Comparison of ENCODE assay signal across 1 cellular context in the genomic region with DNA sequence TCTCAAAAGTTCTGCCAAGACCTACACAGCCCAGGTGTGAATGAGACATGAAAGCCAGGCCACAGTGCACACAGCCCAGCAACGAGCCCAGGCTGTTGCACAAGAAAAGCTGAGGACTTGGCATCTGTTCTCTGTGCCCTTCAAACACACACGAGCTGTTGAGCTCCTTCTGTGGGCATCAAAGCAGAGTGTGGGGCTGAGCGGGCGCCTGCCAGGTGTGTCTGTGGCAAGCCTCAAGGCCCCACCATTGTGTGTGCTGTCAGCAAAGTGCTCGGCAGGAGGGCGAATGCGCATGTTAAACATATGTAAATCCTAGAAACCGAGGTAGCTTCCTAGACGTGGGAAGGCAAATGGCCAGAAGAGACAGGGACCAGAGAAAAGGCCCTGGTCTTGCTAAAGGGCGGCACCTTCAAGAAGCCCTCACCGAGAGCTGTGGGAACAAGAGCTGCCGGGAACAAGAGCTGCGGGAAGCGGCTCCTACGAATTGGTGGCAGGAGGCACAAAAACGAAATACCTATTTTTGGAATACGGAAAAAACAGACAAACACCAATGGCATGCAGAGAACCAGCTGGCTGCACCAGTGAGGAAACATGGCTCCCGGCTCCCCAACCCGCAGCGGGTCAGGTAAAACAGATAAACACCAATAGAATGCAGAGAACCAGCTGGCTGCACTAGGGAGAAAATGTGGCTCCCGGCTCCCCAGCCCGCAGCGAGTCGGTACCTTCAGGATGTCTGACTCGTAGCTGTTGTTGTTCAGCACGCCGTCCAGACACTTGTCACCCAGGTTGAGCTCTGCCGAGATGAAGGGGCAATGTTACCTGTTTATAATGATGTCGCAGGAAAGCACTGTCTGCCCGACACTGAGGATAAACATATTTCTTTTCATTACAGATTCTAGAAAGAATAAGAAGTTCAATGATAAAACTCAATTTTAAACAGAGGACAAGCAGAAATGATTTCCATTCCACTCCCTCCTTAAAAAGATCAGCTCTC.
TF ChIP-seq lines count a peak whose summit lies in the region.

No MANE protein-coding gene starts in this region.

TF ChIP-seq in GM23338, 12 proteins besides CTCF, POLR2A, EP300 and RAD21:
- TF ChIP-seq ZNF331 (CRISPR knock-in tag; IDR thresholded peaks at IDR 0.05; ENCODE audit: low read depth) (no peak), POLR2AphosphoS5 (IDR thresholded peaks at IDR 0.05; ENCODE audit: low read depth) (no peak), EZH2 (IDR thresholded peaks at IDR 0.05; ENCODE audit: low read depth, unreplicated experiment) (no peak), NANOG (IDR thresholded peaks at IDR 0.05; ENCODE audit: borderline replicate concordance) (no peak), STAT1 (IDR thresholded peaks at IDR 0.05; ENCODE audit: unreplicated experiment) (no peak), ZNF114 (CRISPR knock-in tag; IDR thresholded peaks at IDR 0.05) (no peak), EZH2phosphoT487 (IDR thresholded peaks at IDR 0.05; ENCODE audit: unreplicated experiment) (no peak), CREB1 (CRISPR knock-in tag; IDR thresholded peaks at IDR 0.05; ENCODE audit: low read depth) (no peak)
- TF ChIP-seq, protein P1, sequence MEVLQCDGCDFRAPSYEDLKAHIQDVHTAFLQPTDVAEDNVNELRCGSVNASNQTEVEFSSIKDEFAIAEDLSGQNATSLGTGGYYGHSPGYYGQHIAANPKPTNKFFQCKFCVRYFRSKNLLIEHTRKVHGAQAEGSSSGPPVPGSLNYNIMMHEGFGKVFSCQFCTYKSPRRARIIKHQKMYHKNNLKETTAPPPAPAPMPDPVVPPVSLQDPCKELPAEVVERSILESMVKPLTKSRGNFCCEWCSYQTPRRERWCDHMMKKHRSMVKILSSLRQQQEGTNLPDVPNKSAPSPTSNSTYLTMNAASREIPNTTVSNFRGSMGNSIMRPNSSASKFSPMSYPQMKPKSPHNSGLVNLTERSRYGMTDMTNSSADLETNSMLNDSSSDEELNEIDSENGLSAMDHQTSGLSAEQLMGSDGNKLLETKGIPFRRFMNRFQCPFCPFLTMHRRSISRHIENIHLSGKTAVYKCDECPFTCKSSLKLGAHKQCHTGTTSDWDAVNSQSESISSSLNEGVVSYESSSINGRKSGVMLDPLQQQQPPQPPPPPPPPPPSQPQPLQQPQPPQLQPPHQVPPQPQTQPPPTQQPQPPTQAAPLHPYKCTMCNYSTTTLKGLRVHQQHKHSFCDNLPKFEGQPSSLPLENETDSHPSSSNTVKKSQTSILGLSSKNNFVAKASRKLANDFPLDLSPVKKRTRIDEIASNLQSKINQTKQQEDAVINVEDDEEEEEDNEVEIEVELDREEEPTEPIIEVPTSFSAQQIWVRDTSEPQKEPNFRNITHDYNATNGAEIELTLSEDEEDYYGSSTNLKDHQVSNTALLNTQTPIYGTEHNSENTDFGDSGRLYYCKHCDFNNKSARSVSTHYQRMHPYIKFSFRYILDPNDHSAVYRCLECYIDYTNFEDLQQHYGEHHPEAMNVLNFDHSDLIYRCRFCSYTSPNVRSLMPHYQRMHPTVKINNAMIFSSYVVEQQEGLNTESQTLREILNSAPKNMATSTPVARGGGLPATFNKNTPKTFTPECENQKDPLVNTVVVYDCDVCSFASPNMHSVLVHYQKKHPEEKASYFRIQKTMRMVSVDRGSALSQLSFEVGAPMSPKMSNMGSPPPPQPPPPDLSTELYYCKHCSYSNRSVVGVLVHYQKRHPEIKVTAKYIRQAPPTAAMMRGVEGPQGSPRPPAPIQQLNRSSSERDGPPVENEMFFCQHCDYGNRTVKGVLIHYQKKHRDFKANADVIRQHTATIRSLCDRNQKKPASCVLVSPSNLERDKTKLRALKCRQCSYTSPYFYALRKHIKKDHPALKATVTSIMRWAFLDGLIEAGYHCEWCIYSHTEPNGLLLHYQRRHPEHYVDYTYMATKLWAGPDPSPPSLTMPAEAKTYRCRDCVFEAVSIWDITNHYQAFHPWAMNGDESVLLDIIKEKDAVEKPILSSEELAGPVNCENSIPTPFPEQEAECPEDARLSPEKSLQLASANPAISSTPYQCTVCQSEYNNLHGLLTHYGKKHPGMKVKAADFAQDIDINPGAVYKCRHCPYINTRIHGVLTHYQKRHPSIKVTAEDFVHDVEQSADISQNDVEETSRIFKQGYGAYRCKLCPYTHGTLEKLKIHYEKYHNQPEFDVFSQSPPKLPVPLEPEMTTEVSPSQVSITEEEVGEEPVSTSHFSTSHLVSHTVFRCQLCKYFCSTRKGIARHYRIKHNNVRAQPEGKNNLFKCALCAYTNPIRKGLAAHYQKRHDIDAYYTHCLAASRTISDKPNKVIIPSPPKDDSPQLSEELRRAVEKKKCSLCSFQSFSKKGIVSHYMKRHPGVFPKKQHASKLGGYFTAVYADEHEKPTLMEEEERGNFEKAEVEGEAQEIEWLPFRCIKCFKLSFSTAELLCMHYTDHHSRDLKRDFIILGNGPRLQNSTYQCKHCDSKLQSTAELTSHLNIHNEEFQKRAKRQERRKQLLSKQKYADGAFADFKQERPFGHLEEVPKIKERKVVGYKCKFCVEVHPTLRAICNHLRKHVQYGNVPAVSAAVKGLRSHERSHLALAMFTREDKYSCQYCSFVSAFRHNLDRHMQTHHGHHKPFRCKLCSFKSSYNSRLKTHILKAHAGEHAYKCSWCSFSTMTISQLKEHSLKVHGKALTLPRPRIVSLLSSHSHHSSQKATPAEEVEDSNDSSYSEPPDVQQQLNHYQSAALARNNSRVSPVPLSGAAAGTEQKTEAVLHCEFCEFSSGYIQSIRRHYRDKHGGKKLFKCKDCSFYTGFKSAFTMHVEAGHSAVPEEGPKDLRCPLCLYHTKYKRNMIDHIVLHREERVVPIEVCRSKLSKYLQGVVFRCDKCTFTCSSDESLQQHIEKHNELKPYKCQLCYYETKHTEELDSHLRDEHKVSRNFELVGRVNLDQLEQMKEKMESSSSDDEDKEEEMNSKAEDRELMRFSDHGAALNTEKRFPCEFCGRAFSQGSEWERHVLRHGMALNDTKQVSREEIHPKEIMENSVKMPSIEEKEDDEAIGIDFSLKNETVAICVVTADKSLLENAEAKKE (CRISPR knock-in tag; IDR thresholded peaks at IDR 0.05) = no peak
- TF ChIP-seq, protein P2, sequence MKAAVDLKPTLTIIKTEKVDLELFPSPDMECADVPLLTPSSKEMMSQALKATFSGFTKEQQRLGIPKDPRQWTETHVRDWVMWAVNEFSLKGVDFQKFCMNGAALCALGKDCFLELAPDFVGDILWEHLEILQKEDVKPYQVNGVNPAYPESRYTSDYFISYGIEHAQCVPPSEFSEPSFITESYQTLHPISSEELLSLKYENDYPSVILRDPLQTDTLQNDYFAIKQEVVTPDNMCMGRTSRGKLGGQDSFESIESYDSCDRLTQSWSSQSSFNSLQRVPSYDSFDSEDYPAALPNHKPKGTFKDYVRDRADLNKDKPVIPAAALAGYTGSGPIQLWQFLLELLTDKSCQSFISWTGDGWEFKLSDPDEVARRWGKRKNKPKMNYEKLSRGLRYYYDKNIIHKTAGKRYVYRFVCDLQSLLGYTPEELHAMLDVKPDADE (IDR thresholded peaks at IDR 0.05) = no peak
- TF ChIP-seq, protein P3, sequence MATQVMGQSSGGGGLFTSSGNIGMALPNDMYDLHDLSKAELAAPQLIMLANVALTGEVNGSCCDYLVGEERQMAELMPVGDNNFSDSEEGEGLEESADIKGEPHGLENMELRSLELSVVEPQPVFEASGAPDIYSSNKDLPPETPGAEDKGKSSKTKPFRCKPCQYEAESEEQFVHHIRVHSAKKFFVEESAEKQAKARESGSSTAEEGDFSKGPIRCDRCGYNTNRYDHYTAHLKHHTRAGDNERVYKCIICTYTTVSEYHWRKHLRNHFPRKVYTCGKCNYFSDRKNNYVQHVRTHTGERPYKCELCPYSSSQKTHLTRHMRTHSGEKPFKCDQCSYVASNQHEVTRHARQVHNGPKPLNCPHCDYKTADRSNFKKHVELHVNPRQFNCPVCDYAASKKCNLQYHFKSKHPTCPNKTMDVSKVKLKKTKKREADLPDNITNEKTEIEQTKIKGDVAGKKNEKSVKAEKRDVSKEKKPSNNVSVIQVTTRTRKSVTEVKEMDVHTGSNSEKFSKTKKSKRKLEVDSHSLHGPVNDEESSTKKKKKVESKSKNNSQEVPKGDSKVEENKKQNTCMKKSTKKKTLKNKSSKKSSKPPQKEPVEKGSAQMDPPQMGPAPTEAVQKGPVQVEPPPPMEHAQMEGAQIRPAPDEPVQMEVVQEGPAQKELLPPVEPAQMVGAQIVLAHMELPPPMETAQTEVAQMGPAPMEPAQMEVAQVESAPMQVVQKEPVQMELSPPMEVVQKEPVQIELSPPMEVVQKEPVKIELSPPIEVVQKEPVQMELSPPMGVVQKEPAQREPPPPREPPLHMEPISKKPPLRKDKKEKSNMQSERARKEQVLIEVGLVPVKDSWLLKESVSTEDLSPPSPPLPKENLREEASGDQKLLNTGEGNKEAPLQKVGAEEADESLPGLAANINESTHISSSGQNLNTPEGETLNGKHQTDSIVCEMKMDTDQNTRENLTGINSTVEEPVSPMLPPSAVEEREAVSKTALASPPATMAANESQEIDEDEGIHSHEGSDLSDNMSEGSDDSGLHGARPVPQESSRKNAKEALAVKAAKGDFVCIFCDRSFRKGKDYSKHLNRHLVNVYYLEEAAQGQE (IDR thresholded peaks at IDR 0.05; ENCODE audit: unreplicated experiment) = no peak
TF ChIP-seq in GM23338: peak in this region for 0.
